30 cellular contexts compared by ENCODE assay signal in the genomic region with DNA sequence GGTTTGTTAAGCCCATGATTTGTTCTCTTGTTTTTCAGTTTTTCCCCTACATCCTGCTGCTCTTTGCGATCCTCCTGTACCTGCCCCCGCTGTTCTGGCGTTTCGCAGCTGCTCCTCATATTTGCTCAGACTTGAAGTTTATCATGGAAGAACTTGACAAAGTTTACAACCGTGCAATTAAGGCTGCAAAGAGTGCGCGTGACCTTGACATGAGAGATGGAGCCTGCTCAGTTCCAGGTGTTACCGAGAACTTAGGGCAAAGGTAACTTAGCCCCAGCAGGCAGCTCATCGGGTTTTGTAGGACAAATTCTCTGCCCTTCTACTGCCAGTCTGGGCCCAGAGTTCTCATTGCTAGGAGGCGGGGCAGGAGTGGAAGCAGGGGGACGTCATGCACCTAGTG.
"Had no signal": no experiment of that assay in that cellular context is flagged by ENCODE, and none has a peak within 500 bp of the region (broad histone marks: within the 10 kb centered on the region; RNA-seq: fewer than 3 reads in every experiment).

No MANE protein-coding gene starts in this region.

- H3K4me1 ChIP-seq: SJSA1 had no signal

- H3K27me3 ChIP-seq: brain microvascular endothelial cell, cardiac muscle cell, SJSA1 had no signal

- H3K4me3 Mint-ChIP-seq: activated CD4-positive, alpha-beta memory T cell treated with anti-CD3 and anti-CD28 coated beads for 36 hours; activated CD4-positive, alpha-beta T cell treated with anti-CD3 and anti-CD28 coated beads, Interleukin-2, amount 10 ng/mL, durations not matched to agents 7 days and 5 days; activated naive CD8-positive, alpha-beta T cell treated with anti-CD3 and anti-CD28 coated beads for 36 hours; activated T-cell treated with anti-CD3 and anti-CD28 coated beads, Interleukin-2, amount 50 U/mL, for 72 hours; activated T-helper 17 cell treated with anti-CD3 and anti-CD28 coated beads, Interleukin-2, amount 50 U/mL, for 72 hours; central memory CD8-positive, alpha-beta T cell; T-helper 1 cell treated with Interleukin-12 subunit alpha and Interleukin-12 subunit beta and Interleukin-4 antibody, amounts not matched to agents 30 μg/mL and 1 μg/mL, for 36 hours; T-helper 2 cell treated with Interferon-gamma antibody and Interleukin-4, amounts not matched to agents 5 μg/mL and 100 μg/mL, for 36 hours had no signal

- H3K27ac ChIP-seq: brain microvascular endothelial cell, cardiac muscle cell, SJSA1 had no signal

- H3K4me3 ChIP-seq: cardiac muscle cell, SJSA1 had no signal

- DNase-seq: activated CD4-positive, alpha-beta memory T cell treated with anti-CD3 and anti-CD28 coated beads for 36 hours; activated CD4-positive, alpha-beta T cell treated with anti-CD3 and anti-CD28 coated beads, Interleukin-2, amount 10 ng/mL, durations not matched to agents 7 days and 5 days; activated CD8-positive, alpha-beta memory T cell treated with anti-CD3 and anti-CD28 coated beads for 24 hours; activated effector memory CD4-positive, alpha-beta T cell treated with anti-CD3 and anti-CD28 coated beads, Interleukin-2, amount 50 U/mL, for 16 hours; activated naive CD4-positive, alpha-beta T cell; activated naive CD4-positive, alpha-beta T cell treated with anti-CD3 and anti-CD28 coated beads, Interleukin-2, amount 50 U/mL, for 16 hours; activated naive CD8-positive, alpha-beta T cell treated with anti-CD3 and anti-CD28 coated beads for 36 hours; activated T-cell treated with anti-CD3 and anti-CD28 coated beads, Interleukin-2, amount 50 U/mL, for 1 hour; activated T-cell treated with anti-CD3 and anti-CD28 coated beads, Interleukin-2, amount 50 U/mL, for 72 hours; amniotic stem cell; aorta; brain microvascular endothelial cell; Karpas-422; KBM-7; NCI-H1105; NCI-H1417 treated with DMSO at 0.1 percent for 48 hours; NCI-H187 treated with DMSO at 0.1 percent for 48 hours; NCI-H2081 treated with DMSO at 0.1 percent for 48 hours; NCI-H345; NCI-H524 treated with DMSO at 0.1 percent for 48 hours; RPMI8226; SHP77 treated with DMSO at 0.1 percent for 48 hours; SK-N-SH had no signal

- H3K4me1 Mint-ChIP-seq: activated CD4-positive, alpha-beta T cell treated with anti-CD3 and anti-CD28 coated beads, Interleukin-2, amount 10 ng/mL, durations not matched to agents 7 days and 5 days; activated naive CD8-positive, alpha-beta T cell treated with anti-CD3 and anti-CD28 coated beads for 36 hours; activated T-helper 17 cell treated with anti-CD3 and anti-CD28 coated beads, Interleukin-2, amount 50 U/mL, for 72 hours had no signal

- H3K27me3 Mint-ChIP-seq: activated CD4-positive, alpha-beta memory T cell treated with anti-CD3 and anti-CD28 coated beads for 36 hours; activated CD4-positive, alpha-beta T cell treated with anti-CD3 and anti-CD28 coated beads, Interleukin-2, amount 10 ng/mL, durations not matched to agents 7 days and 5 days; activated naive CD8-positive, alpha-beta T cell treated with anti-CD3 and anti-CD28 coated beads for 36 hours; activated T-helper 17 cell treated with anti-CD3 and anti-CD28 coated beads, Interleukin-2, amount 50 U/mL, for 72 hours; central memory CD8-positive, alpha-beta T cell had no signal

- H3K27ac Mint-ChIP-seq: activated CD4-positive, alpha-beta memory T cell treated with anti-CD3 and anti-CD28 coated beads for 36 hours; activated CD4-positive, alpha-beta T cell treated with anti-CD3 and anti-CD28 coated beads, Interleukin-2, amount 10 ng/mL, durations not matched to agents 7 days and 5 days; activated T-cell treated with anti-CD3 and anti-CD28 coated beads, Interleukin-2, amount 50 U/mL, for 72 hours; activated T-helper 17 cell treated with anti-CD3 and anti-CD28 coated beads, Interleukin-2, amount 50 U/mL, for 72 hours; T-helper 1 cell treated with Interleukin-12 subunit alpha and Interleukin-12 subunit beta and Interleukin-4 antibody, amounts not matched to agents 30 μg/mL and 1 μg/mL, for 36 hours; T-helper 2 cell treated with Interferon-gamma antibody and Interleukin-4, amounts not matched to agents 5 μg/mL and 100 μg/mL, for 36 hours had no signal

- H3K9me3 Mint-ChIP-seq: activated CD4-positive, alpha-beta memory T cell treated with anti-CD3 and anti-CD28 coated beads for 36 hours; activated CD4-positive, alpha-beta T cell treated with anti-CD3 and anti-CD28 coated beads, Interleukin-2, amount 10 ng/mL, durations not matched to agents 7 days and 5 days; activated naive CD8-positive, alpha-beta T cell treated with anti-CD3 and anti-CD28 coated beads for 36 hours; activated T-cell treated with anti-CD3 and anti-CD28 coated beads, Interleukin-2, amount 50 U/mL, for 72 hours; central memory CD8-positive, alpha-beta T cell; T-helper 1 cell treated with Interleukin-12 subunit alpha and Interleukin-12 subunit beta and Interleukin-4 antibody, amounts not matched to agents 30 μg/mL and 1 μg/mL, for 36 hours; T-helper 2 cell treated with Interferon-gamma antibody and Interleukin-4, amounts not matched to agents 5 μg/mL and 100 μg/mL, for 36 hours had no signal

- ATAC-seq: activated T-cell treated with anti-CD3 and anti-CD28 coated beads, Interleukin-2, amount 50 U/mL, for 72 hours; activated T-helper 17 cell treated with anti-CD3 and anti-CD28 coated beads, Interleukin-2, amount 50 U/mL, for 72 hours; Panc1 had no signal

- H3K9me3 ChIP-seq: SJSA1, SK-N-SH had no signal
